ENCODE assay signal across 9 cellular contexts in the genomic region with DNA sequence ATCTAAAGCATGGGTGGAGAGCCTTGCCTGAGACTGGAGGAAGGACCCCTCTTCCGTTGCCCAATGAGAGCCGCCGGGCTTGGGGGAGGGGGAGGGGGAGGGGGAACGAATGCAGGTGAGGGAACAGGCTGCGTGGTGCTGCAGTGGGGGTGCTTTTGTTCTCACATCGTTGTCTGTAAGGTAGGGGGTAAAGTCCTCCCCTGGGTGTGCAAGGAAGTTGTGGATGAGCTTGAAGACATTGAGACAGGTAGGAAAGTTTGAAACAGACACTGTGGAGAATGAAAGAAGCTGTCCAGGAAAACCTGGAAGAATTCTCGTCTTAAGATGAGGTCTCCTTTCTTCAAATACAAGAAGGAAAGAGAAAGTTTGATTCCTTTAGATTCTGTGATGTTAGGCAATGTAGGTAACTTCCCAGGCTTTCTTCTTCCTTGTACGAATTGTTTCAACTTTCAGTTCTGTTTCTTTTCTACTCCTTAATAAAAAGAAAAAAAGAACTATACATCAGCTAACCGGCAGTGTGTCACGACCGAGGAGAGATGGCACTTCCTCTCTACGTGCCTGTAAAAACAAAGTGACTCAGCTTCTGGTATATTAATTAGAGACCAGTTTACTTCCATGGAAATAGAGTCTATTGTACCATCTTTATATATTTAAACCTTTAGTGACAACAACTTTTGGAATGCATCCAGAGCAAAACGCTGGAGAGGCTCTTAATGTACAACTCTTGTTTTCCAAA.
DNase-seq lines count a peak whose midpoint lies in the region; ATAC-seq and TF ChIP-seq lines count a peak whose summit lies in the region.
"Had no signal": no experiment of that assay in that cellular context is flagged by ENCODE, and none has a peak within 500 bp of the region (broad histone marks: within the 10 kb centered on the region; RNA-seq: fewer than 3 reads in every experiment).

No MANE protein-coding gene starts in this region.

- H3K4me3 ChIP-seq in BE2C (ENCODE audit: low read depth, low read length) (peak overlapping the region; percentile 57), HCT116 (replicated peaks in 1 of 2; ENCODE audit: low read depth in 1 of 2, low read length in 2 of 2) (peak overlapping the region; percentile 24 to 50), WERI-Rb-1 (ENCODE audit: low read depth, low read length) (no peak overlapping the region)

- H3K9me3 ChIP-seq in BE2C: no peaks in the 10 kb centered on the region
- H3K9me3 ChIP-seq in HCT116 (ENCODE audit: control insufficient read depth in 1 of 2, insufficient read depth in 1 of 2, low read depth in 1 of 2, low read length in 2 of 2): no peaks in the 10 kb centered on the region
- peaks cover 3% of the 10 kb centered on the region for H3K9me3 ChIP-seq in WERI-Rb-1 (ENCODE audit: severe bottlenecking)

- no peak for TF ChIP-seq CTCF in BE2C (IDR thresholded peaks at IDR 0.05; ENCODE audit: low read depth, low read length)
- no peak for TF ChIP-seq CTCF in HCT116 (IDR thresholded peaks at IDR 0.05 in 2 of 3, conservative IDR thresholded peaks at IDR 0.05 in 1 of 3; ENCODE audit: borderline replicate concordance in 1 of 3, insufficient read depth in 1 of 3, low read depth in 2 of 3, low read length in 2 of 3)
- TF ChIP-seq CTCF in WERI-Rb-1 (IDR thresholded peaks at IDR 0.05; ENCODE audit: low read depth, low read length): no peak

- CTCF ChIA-PET in HCT116 (lab: Charles Lee): interaction anchor here (1.1 kb wide), 1 partner anchor 209 kb away, joined by 3 read pairs; no protein-coding TSS in a partner anchor
- CTCF ChIA-PET in T-cell (lab: Charles Lee): no interaction called here

- no peaks in the 10 kb centered on the region for H3K9me3 Mint-ChIP-seq in T-cell

- ATAC-seq in HCT116: peak; percentile 64
- ATAC-seq in T-cell (replicated peaks in 1 of 4): no peak

- H3K27ac ChIP-seq in HCT116 (ENCODE audit: low read depth, low read length) (no peak overlapping the region), WERI-Rb-1 (no peak overlapping the region)

- H3K4me1 Mint-ChIP-seq in T-cell: peaks cover 9 to 15% (median 14%) of the 10 kb centered on the region in 3 donors

- TF ChIP-seq POLR2A in HCT116 (IDR thresholded peaks at IDR 0.05; ENCODE audit: borderline replicate concordance, extremely low read depth, insufficient read depth, insufficient read length): no peak

- H3K36me3 ChIP-seq in BE2C (no peaks in the 10 kb centered on the region), HCT116 (ENCODE audit: control insufficient read depth in 1 of 2, insufficient read depth in 2 of 2, low read length in 2 of 2) (no peaks in the 10 kb centered on the region), WERI-Rb-1 (no peaks in the 10 kb centered on the region)

- no TSS peak for BruUV-seq in HCT116 (replicated peaks; lab: Mats Ljungman, UMichigan)

- H3K36me3 Mint-ChIP-seq in T-cell: no peaks in the 10 kb centered on the region

- no peaks in the 10 kb centered on the region for H3K4me1 ChIP-seq in BE2C
- peaks cover 7 to 20% of the 10 kb centered on the region in 2 experiments; a peak in 3 of 4 replicates for H3K4me1 ChIP-seq in HCT116 (ENCODE audit: control insufficient read depth in 1 of 2, insufficient read depth in 2 of 2, low read length in 2 of 2)

- no peaks in the 10 kb centered on the region for H3K9me2 ChIP-seq in HCT116 (ENCODE audit: insufficient read depth)

- H3K79me2 ChIP-seq in HCT116 (ENCODE audit: insufficient read depth, low read length): no peaks in the 10 kb centered on the region

- no peak for TF ChIP-seq RAD21 in HCT116 (IDR thresholded peaks at IDR 0.05; ENCODE audit: low read depth)

- RAD21 ChIA-PET in HCT116 (lab: Charles Lee; ENCODE audit: low non-redundant PET in 1 of 2, low total read pairs in 2 of 2, uncharacterized antibody in 2 of 2, unreplicated experiment in 2 of 2): no interaction called here

- DNase-seq in BE2C (no peak), HCT116 (ENCODE audit: low read depth, low spot score) (no peak), T-cell (no peak), hepatic stellate cell (ENCODE audit: low spot score) (peak; percentile 5), NCI-H446 (lab: John Stamatoyannopoulos, UW) (no peak), NCI-H2081 treated with DMSO at 0.1 percent for 48 hours (lab: John Stamatoyannopoulos, UW) (no peak), WERI-Rb-1 (no peak)
- DNase-seq in central memory CD4-positive, alpha-beta T cell: no peak
- DNase-seq: midbrain had no signal

- intact Hi-C loops in HCT116 (cut with micrococcal nuclease): no loop called here

- no peaks in the 10 kb centered on the region for H4K20me1 ChIP-seq in HCT116 (ENCODE audit: insufficient read depth)

- peak overlapping the region; percentile 95 for H2AFZ ChIP-seq in HCT116 (ENCODE audit: low read depth, low read length, poor library complexity, severe bottlenecking)

- H3K9ac ChIP-seq in HCT116 (ENCODE audit: low read length): 0 out of 2 replicates have a peak overlapping the region, but pooled peaks have one; percentile 21

- no peak overlapping the region for H3K27ac Mint-ChIP-seq in T-cell

- H3K27me3 ChIP-seq in BE2C (no peaks in the 10 kb centered on the region), HCT116 (ENCODE audit: insufficient read depth, low read length) (no peaks in the 10 kb centered on the region), WERI-Rb-1 (ENCODE audit: insufficient read depth, low read depth, severe bottlenecking) (no peaks in the 10 kb centered on the region)

- peaks cover 1 to 38% of the 10 kb centered on the region in 2 donors for H3K27me3 Mint-ChIP-seq in T-cell

- POLR2A ChIA-PET in HCT116 (lab: Charles Lee): interaction anchor here (1.2 kb wide), 1 partner anchor 9 kb away, joined by 4 read pairs; no protein-coding TSS in a partner anchor
- POLR2A ChIA-PET in T-cell (lab: Charles Lee): no interaction called here

- H3K4me2 ChIP-seq in HCT116 (ENCODE audit: low read length): peak overlapping the region; percentile 72

- peak overlapping the region; percentile 34 to 74 (median 62) for H3K4me3 Mint-ChIP-seq in T-cell

TF ChIP-seq in HCT116, 20 proteins besides CTCF, POLR2A, EP300 and RAD21:
- TF ChIP-seq ZFX (IDR thresholded peaks at IDR 0.05) (no peak), EZH2 (IDR thresholded peaks at IDR 0.05) (no peak), CBX3 (IDR thresholded peaks at IDR 0.05; ENCODE audit: low read depth) (no peak), JUND (IDR thresholded peaks at IDR 0.05) (0 out of 2 replicates have a peak, but pooled peaks have one; percentile 12), ELF1 (IDR thresholded peaks at IDR 0.05; ENCODE audit: borderline replicate concordance, low read depth) (no peak)
- TF ChIP-seq, protein P1, sequence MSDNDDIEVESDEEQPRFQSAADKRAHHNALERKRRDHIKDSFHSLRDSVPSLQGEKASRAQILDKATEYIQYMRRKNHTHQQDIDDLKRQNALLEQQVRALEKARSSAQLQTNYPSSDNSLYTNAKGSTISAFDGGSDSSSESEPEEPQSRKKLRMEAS (IDR thresholded peaks at IDR 0.05): 0 out of 2 replicates have a peak, but pooled peaks have one; percentile 14
